Comparison of ENCODE assay signal across 14 cellular contexts in genomic region chr2:8643238-8643995, GRCh38.
"Had no signal": no experiment of that assay in that cellular context is flagged by ENCODE, and none has a peak within 500 bp of the region (broad histone marks: within the 10 kb centered on the region; RNA-seq: fewer than 3 reads in every experiment).

No MANE protein-coding gene starts in this region.

- H3K4me3 ChIP-seq: dorsolateral prefrontal cortex, stomach, testis had no signal

- H3K36me3 ChIP-seq: stomach had no signal

- H3K4me3 Mint-ChIP-seq: activated CD4-positive, alpha-beta T cell treated with anti-CD3 and anti-CD28 coated beads, Interleukin-2, amount 10 ng/mL, durations not matched to agents 7 days and 5 days; activated T-helper 1 cell treated with anti-CD3 and anti-CD28 coated beads, Interleukin-12 subunit alpha, Interleukin-12 subunit beta, Interleukin-2, Interleukin-4 antibody, amounts not matched to agents 30 ng/mL and 10 ng/mL and 1 ng/mL, durations not matched to agents 14 hours and 24 hours and 36 hours; natural killer cell treated with Interleukin-12 subunit alpha and Interleukin-12 subunit beta and Interleukin-15 and Interleukin-18, amount 100 ng/mL, for 72 hours; T-helper 2 cell treated with Interferon-gamma antibody and Interleukin-4, amounts not matched to agents 5 μg/mL and 100 μg/mL, for 36 hours had no signal

- H3K4me1 ChIP-seq: testis had no signal

- H3K36me3 Mint-ChIP-seq: natural killer cell treated with Interleukin-12 subunit alpha and Interleukin-12 subunit beta and Interleukin-15 and Interleukin-18, amount 100 ng/mL, for 72 hours had no signal

- DNase-seq: activated CD4-positive, alpha-beta T cell treated with anti-CD3 and anti-CD28 coated beads, Interleukin-2, amount 10 ng/mL, durations not matched to agents 7 days and 5 days; activated CD4-positive, CD25-positive, alpha-beta regulatory T cell; activated CD8-positive, alpha-beta memory T cell treated with anti-CD3 and anti-CD28 coated beads for 24 hours; activated naive CD4-positive, alpha-beta T cell treated with Interleukin-2 at 50 U/mL for 16 hours; erythroblast; hippocampal formation; stimulated activated CD4-positive, alpha-beta T cell treated with anti-CD3 and anti-CD28 coated beads, Interleukin-12 subunit alpha, Interleukin-12 subunit beta, amount 100 ng/mL, for 4 hours; stimulated activated CD4-positive, alpha-beta T cell treated with anti-CD3 and anti-CD28 coated beads, Interleukin-2, amount 100 ng/mL, for 24 hours; stomach; testis had no signal

- H3K9me3 ChIP-seq: testis had no signal

- H3K27ac ChIP-seq: stomach, testis had no signal

- H3K27me3 Mint-ChIP-seq: activated CD4-positive, alpha-beta T cell treated with anti-CD3 and anti-CD28 coated beads, Interleukin-2, amount 10 ng/mL, durations not matched to agents 7 days and 5 days; natural killer cell treated with Interleukin-12 subunit alpha and Interleukin-12 subunit beta and Interleukin-15 and Interleukin-18, amount 100 ng/mL, for 72 hours had no signal

- H3K27ac Mint-ChIP-seq: activated CD4-positive, alpha-beta T cell treated with anti-CD3 and anti-CD28 coated beads, Interleukin-2, amount 10 ng/mL, durations not matched to agents 7 days and 5 days; activated T-helper 1 cell treated with anti-CD3 and anti-CD28 coated beads, Interleukin-12 subunit alpha, Interleukin-12 subunit beta, Interleukin-2, Interleukin-4 antibody, amounts not matched to agents 30 ng/mL and 10 ng/mL and 1 ng/mL, durations not matched to agents 14 hours and 24 hours and 36 hours had no signal

- H3K9me3 Mint-ChIP-seq: natural killer cell treated with Interleukin-12 subunit alpha and Interleukin-12 subunit beta and Interleukin-15 and Interleukin-18, amount 100 ng/mL, for 72 hours had no signal

- H3K27me3 ChIP-seq: dorsolateral prefrontal cortex, stomach, testis had no signal
